ENCODE assay signal across 1 cellular context in the genomic region with DNA sequence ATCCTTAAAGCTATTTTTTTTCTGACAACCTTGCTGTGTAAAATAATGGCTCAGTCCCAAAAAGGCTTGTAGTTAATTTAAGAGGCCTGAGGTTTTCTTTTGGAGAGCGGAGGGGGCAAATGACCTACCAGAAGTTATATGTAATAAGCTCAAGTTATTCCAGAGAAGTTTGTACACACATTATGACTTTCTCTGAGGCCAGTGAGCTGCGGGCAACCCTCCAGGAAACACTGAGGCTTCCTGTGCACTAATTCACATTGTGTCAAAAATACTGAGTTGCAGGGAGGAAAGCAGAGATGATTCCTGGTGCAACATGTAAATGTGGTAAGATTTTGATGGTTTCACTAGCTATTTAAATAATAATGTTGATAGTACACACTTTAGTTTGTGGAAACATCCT.
TF ChIP-seq lines count a peak whose summit lies in the region.

No MANE protein-coding gene starts in this region.

TF ChIP-seq in endothelial cell of umbilical vein, 7 proteins besides CTCF, POLR2A, EP300 and RAD21:
- TF ChIP-seq POLR2AphosphoS5 (IDR thresholded peaks at IDR 0.05; ENCODE audit: insufficient read depth, low read depth, low read length) (no peak), FOS (IDR thresholded peaks at IDR 0.05; ENCODE audit: borderline replicate concordance, insufficient read depth, low read length) (no peak), JUN (IDR thresholded peaks at IDR 0.05; ENCODE audit: borderline replicate concordance, insufficient read depth, insufficient read length, low read depth) (no peak), EZH2 (IDR thresholded peaks at IDR 0.05; ENCODE audit: borderline replicate concordance, low read depth, low read length, severe bottlenecking) (no peak), MYC (IDR thresholded peaks at IDR 0.05; ENCODE audit: low read depth, low read length) (no peak), GATA2 (IDR thresholded peaks at IDR 0.05; ENCODE audit: insufficient read depth, insufficient read length, low read depth, low read length) (no peak)
- TF ChIP-seq, protein P1, sequence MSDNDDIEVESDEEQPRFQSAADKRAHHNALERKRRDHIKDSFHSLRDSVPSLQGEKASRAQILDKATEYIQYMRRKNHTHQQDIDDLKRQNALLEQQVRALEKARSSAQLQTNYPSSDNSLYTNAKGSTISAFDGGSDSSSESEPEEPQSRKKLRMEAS (IDR thresholded peaks at IDR 0.05; ENCODE audit: insufficient read depth, insufficient read length): no peak
